ENCODE assay signal across 8 cellular contexts in the genomic region with DNA sequence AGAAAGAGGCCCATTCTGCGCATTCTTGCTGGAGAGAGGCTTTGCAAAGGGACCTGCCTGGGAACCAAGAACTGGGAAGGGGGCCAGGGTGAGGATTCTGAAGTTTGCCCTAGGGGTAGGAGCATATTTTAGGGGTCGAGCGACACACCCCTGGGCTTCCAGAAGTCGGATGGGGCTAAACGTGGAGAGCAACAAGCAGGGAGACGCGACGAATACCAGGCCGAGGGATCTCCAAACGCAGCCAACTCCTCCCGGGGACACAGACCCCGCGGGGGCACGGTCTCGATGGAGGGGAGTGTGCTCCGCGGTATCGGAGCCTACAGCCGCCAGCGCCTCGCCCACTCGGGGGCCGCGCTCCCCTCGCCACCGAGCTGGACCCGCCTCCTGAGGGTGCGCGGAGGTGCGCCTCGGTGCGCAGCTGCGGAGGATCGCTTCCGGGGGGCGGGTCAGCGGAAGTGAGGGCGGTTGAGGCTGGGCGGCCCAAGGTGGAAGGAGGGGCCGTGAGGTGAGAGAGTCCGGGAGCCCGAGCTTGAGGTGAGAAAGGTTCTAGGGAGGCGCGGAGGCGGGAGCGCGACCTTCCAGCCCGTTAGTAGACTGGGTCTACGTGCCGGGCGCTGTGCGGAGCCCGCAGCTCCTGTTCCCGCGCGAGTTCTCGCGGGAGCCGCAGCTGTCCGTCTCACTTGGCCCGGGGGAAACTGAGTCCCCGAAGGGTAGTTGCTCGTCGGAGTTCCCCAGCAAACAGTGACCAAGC. TPM values are rescaled to one million over a fixed set of nuclear protein-coding genes. Genes with fewer than 3 reads are reported as not detected.
DNase-seq lines count a peak whose midpoint lies in the region; ATAC-seq, FAIRE-seq and TF ChIP-seq lines count a peak whose summit lies in the region.

A gene (plus strand): TSS at position 459 of the 751 bp plus-strand sequence. CDS start 3,151 bp downstream, outside the sequence.

- WGBS in spleen, 5 donors, result 1 to 3% (median 1%) methylated on average over 22 to 64 of the region's 64 CpGs

- H3K27ac Mint-ChIP-seq in immature natural killer cell, result peak within 1 kb of the TSS; percentile 89 to 99 (median 97)

- no peaks in the 10 kb centered on the region for H3K9me3 Mint-ChIP-seq in immature natural killer cell

- TF ChIP-seq POLR2A in breast epithelium (IDR thresholded peaks at IDR 0.05) (peak; percentile 96), spleen (IDR thresholded peaks at IDR 0.05) (peak in 2 of 3 donors; percentile 70 to 81)

- peak; percentile 11 for FAIRE-seq in A204.1 (lab: Jason Lieb, UNC)

- H3K36me3 ChIP-seq in WERI-Rb-1 (peaks cover 6% of the 10 kb centered on the region), breast epithelium (no peaks in the 10 kb centered on the region), spleen (peaks cover 0 to 42% (median 17%) of the 10 kb centered on the region in 6 donors)

- no peaks in the 10 kb centered on the region for H3K27me3 ChIP-seq in WERI-Rb-1 (ENCODE audit: insufficient read depth, low read depth, severe bottlenecking)
- H3K27me3 ChIP-seq in breast epithelium, result no peaks in the 10 kb centered on the region
- no peaks in the 10 kb centered on the region for H3K27me3 ChIP-seq in spleen (replicated peaks in 1 of 7)

- peaks cover 0 to 4% (median 0%) of the 10 kb centered on the region in 3 donors for H3K36me3 Mint-ChIP-seq in immature natural killer cell

- peak; percentile 83 for DNase-seq in NCI-H2171 (lab: John Stamatoyannopoulos, UW)
- DNase-seq in WERI-Rb-1, result peak; percentile 90
- DNase-seq in breast epithelium (ENCODE audit: low spot score in 2 of 2), result peak; percentile 83 to 91
- peak; percentile 91 to 93 (median 93) for DNase-seq in immature natural killer cell
- DNase-seq in spleen, result peak; percentile 98

- H3K27ac ChIP-seq in WERI-Rb-1 (peak within 1 kb of the TSS; percentile 73), breast epithelium (peak within 1 kb of the TSS; percentile 93 to 95), spleen (peak within 1 kb of the TSS; percentile 82 to 96 (median 93))

- intact Hi-C loops in breast epithelium (cut with DNase I; ENCODE audit: low total_unique reads), result no loop called here
- intact Hi-C loops in spleen (cut with DNase I; ENCODE audit: low total_unique reads), result loop anchor here (10.0 kb wide), 1 partner anchor 55 kb away; a partner anchor contains a TSS

- peaks cover 8 to 14% (median 9%) of the 10 kb centered on the region in 3 donors for H3K27me3 Mint-ChIP-seq in immature natural killer cell (ENCODE audit: low read depth in 3 of 3)

- ATAC-seq in GM18508 (IDR thresholded peaks at IDR 0.05; ENCODE audit: insufficient read depth, unreplicated experiment) (peak; percentile 52), HG02973 (IDR thresholded peaks at IDR 0.05; ENCODE audit: unreplicated experiment) (peak; percentile 79)

- TF ChIP-seq CTCF in WERI-Rb-1 (IDR thresholded peaks at IDR 0.05; ENCODE audit: low read depth, low read length) (no peak), breast epithelium (IDR thresholded peaks at IDR 0.05) (no peak), spleen (IDR thresholded peaks at IDR 0.05 in 8 of 11, conservative IDR thresholded peaks at IDR 0.05 in 3 of 11) (no peak)

- no peaks in the 10 kb centered on the region for H3K9me3 ChIP-seq in WERI-Rb-1 (ENCODE audit: severe bottlenecking)
- no peaks in the 10 kb centered on the region for H3K9me3 ChIP-seq in breast epithelium
- H3K9me3 ChIP-seq in spleen, result no peaks in the 10 kb centered on the region

- H3K4me3 Mint-ChIP-seq in immature natural killer cell, result peak within 1 kb of the TSS; percentile 93 to 98 (median 95)

- peaks cover 34 to 41% of the 10 kb centered on the region in 2 donors for H3K4me1 Mint-ChIP-seq in immature natural killer cell

- H3K4me1 ChIP-seq in breast epithelium (peaks cover 7 to 22% of the 10 kb centered on the region in 2 donors), spleen (peaks cover 16 to 56% (median 39%) of the 10 kb centered on the region in 6 donors)

- H3K4me3 ChIP-seq in WERI-Rb-1 (ENCODE audit: low read depth, low read length) (peak within 1 kb of the TSS; percentile 63), breast epithelium (peak within 1 kb of the TSS; percentile 68 to 90 (median 88)), spleen (peak within 1 kb of the TSS; percentile 77 to 98 (median 92))

RNA-seq across cellular contexts. Expression of the gene that starts here (rescaled TPM):
- total RNA-seq in breast epithelium (10 to 100 TPM; 71.6 to 79.2 (median 75.4) TPM), spleen (10 to 100 TPM; 44.6 to 74.7 (median 53.7) TPM)
- polyA plus RNA-seq in immature natural killer cell (10 to 100 TPM; 36.0 to 66.5 (median 43.5) TPM), spleen (10 to 100 TPM; 32.1 to 44.3 (median 43.0) TPM)

Comparison
In these comparisons a context has a peak if more than half of its experiments do, and no peak if none do; other contexts are left out.
1. Peak in every context shown above with its lines: DNase-seq, ATAC-seq, H3K4me3 ChIP-seq and H3K27ac ChIP-seq.